8 cellular contexts compared by ENCODE assay signal in the genomic region with DNA sequence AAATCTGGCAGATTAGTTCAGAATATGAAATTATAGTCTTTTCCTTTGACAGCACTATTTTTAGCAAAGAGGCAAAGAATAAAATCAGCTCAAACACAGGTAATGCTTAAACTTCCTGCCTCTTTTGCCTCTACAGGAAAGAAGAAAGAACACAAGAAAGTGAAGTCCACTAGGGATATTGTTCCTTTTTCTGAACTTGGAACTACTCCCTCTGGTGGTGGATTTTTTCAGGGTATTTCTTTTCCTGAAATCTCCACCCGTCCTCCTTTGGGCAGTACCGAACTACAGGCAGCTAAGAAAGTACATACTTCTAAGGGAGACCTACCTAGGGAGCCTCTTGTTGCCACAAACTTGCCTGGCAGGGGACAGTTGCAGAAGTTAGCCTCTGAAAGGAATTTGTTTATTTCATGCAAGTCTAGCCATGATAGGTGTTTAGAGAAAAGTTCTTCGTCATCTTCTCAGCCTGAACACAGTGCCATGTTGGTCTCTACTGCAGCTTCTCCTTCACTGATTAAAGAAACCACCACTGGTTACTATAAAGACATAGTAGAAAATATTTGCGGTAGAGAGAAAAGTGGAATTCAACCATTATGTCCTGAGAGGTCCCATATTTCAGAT. TPM values are rescaled to one million over a fixed set of nuclear protein-coding genes. Genes with fewer than 3 reads are reported as not detected.
DNase-seq lines count a peak whose midpoint lies in the region; ATAC-seq and TF ChIP-seq lines count a peak whose summit lies in the region.

No MANE protein-coding gene starts in this region.

- no peak overlapping the region for H3K27ac Mint-ChIP-seq in Calu3 (ENCODE audit: unreplicated experiment)
- H3K27ac Mint-ChIP-seq in naive thymus-derived CD8-positive, alpha-beta T cell: peak overlapping the region in 3 of 10 donors; percentile 48 to 69 (median 52)

- H3F3A ChIP-seq in GM23248 (ENCODE audit: insufficient read depth): no peaks in the 10 kb centered on the region

- in situ Hi-C loops in GM23248 (cut with MboI): no loop called here

- TF ChIP-seq CTCF in Calu3 (IDR thresholded peaks at IDR 0.05; ENCODE audit: unreplicated experiment): peak; percentile 63

- CTCF ChIA-PET in Calu3 (lab: Charles Lee): interaction anchor here (0.6 to 2.7 kb wide), 9 partner anchors 10 to 466 kb away, joined by 3 to 17 read pairs (median 4); no protein-coding TSS in a partner anchor

- H3K4me1 Mint-ChIP-seq in Calu3 (ENCODE audit: low read depth, unreplicated experiment): peaks cover 5% of the 10 kb centered on the region
- H3K4me1 Mint-ChIP-seq in naive thymus-derived CD8-positive, alpha-beta T cell: peaks cover 0 to 24% (median 7%) of the 10 kb centered on the region in 4 donors

- H3K36me3 ChIP-seq in GM23248 (ENCODE audit: low read depth) (peaks cover 5% of the 10 kb centered on the region; the same call in 1 of the 2 replicates), NT2/D1 (ENCODE audit: insufficient read depth, insufficient read length, low read length) (peaks cover 91% of the 10 kb centered on the region)

- H3K27me3 ChIP-seq in GM23248 (replicated peaks; ENCODE audit: insufficient read depth) (no peaks in the 10 kb centered on the region), NT2/D1 (ENCODE audit: insufficient read depth, insufficient read length) (no peaks in the 10 kb centered on the region)

- peak; percentile 39 to 56 for ATAC-seq in naive thymus-derived CD8-positive, alpha-beta T cell
- ATAC-seq in HG03469 (IDR thresholded peaks at IDR 0.05; ENCODE audit: unreplicated experiment): no peak

- no peaks in the 10 kb centered on the region for H3K9me3 Mint-ChIP-seq in Calu3 (ENCODE audit: low read depth, unreplicated experiment)
- no peaks in the 10 kb centered on the region for H3K9me3 Mint-ChIP-seq in naive thymus-derived CD8-positive, alpha-beta T cell

- H3K4me1 ChIP-seq in GM23248 (ENCODE audit: insufficient read depth) (0 out of 2 replicates have a peak, but pooled peaks cover 6% of the 10 kb centered on the region), NT2/D1 (ENCODE audit: insufficient read depth, insufficient read length) (no peaks in the 10 kb centered on the region)

- H3K79me2 ChIP-seq in GM23248 (ENCODE audit: insufficient read depth): peaks cover 52% of the 10 kb centered on the region

- H3K4me3 Mint-ChIP-seq in Calu3 (ENCODE audit: low read depth, unreplicated experiment): no peak overlapping the region
- H3K4me3 Mint-ChIP-seq in naive thymus-derived CD8-positive, alpha-beta T cell: no peak overlapping the region

- BruUV-seq in Calu3 (replicated peaks; lab: Mats Ljungman, UMichigan): no TSS peak

- H3K27me3 Mint-ChIP-seq in Calu3 (ENCODE audit: unreplicated experiment): no peaks in the 10 kb centered on the region
- H3K27me3 Mint-ChIP-seq in naive thymus-derived CD8-positive, alpha-beta T cell: no peaks in the 10 kb centered on the region

- DNase-seq in Calu3 (peak; percentile 66), GM23248 (peak; percentile 66), NT2/D1 (ENCODE audit: low read depth, low spot score) (peak; percentile 42), cerebellar cortex (ENCODE audit: low spot score) (peak; percentile 52), cerebellum (ENCODE audit: low spot score) (no peak), activated gamma-delta T cell treated with Interleukin-2 at 50 U/mL for 16 hours (no peak)
- peak in 4 of 10 donors; percentile 12 to 48 (median 42) for DNase-seq in naive thymus-derived CD8-positive, alpha-beta T cell

- no peak overlapping the region for H3K4me2 ChIP-seq in GM23248 (ENCODE audit: unreplicated experiment)

- peaks cover 67% of the 10 kb centered on the region for H3K36me3 Mint-ChIP-seq in Calu3 (ENCODE audit: insufficient read depth, unreplicated experiment)
- peaks cover 0 to 94% (median 11%) of the 10 kb centered on the region in 3 donors for H3K36me3 Mint-ChIP-seq in naive thymus-derived CD8-positive, alpha-beta T cell

- no peaks in the 10 kb centered on the region for H3K9me2 ChIP-seq in GM23248 (ENCODE audit: insufficient read depth)

- POLR2A ChIA-PET in naive thymus-derived CD8-positive, alpha-beta T cell (lab: Charles Lee): interaction anchor here (1.1 to 1.2 kb wide), 2 partner anchors 13 to 17 kb away, joined by 3 to 5 read pairs; no protein-coding TSS in a partner anchor

- no peaks in the 10 kb centered on the region for H4K20me1 ChIP-seq in GM23248 (ENCODE audit: insufficient read depth)

- H2AFZ ChIP-seq in GM23248: 0 out of 2 replicates have a peak overlapping the region, but pooled peaks have one; percentile 9

- H3K9ac ChIP-seq in GM23248 (no peak overlapping the region), NT2/D1 (ENCODE audit: insufficient read length, low read depth) (no peak overlapping the region)

- WGBS in GM23248 (ENCODE audit: low coverage in 1 of 2, low lambda C conversion rate in 2 of 2, missing lambda C conversion rate in 2 of 2), 2 experiments: 78 to 85% methylated on average over 4 of the region's 4 CpGs

- H3K4me3 ChIP-seq in GM23248 (no peak overlapping the region), NT2/D1 (ENCODE audit: insufficient read length, low read depth) (no peak overlapping the region)

- no peak overlapping the region for H3K27ac ChIP-seq in GM23248

- no peaks in the 10 kb centered on the region for H3K9me3 ChIP-seq in GM23248 (ENCODE audit: low read depth)
- no peaks in the 10 kb centered on the region for H3K9me3 ChIP-seq in NT2/D1 (ENCODE audit: insufficient read depth, low read length)

- intact Hi-C loops in Calu3 (cut with micrococcal nuclease; ENCODE audit: unreplicated experiment): loop anchor here (1.0 to 10.0 kb wide), 3 partner anchors 40 to 112 kb away; a partner anchor contains a TSS

RNA-seq across cellular contexts. Expression of a gene that starts 17.4 kb away (rescaled TPM):
- 234 and 256 TPM in 2 replicates for total RNA-seq in Calu3 (2022)
- 67.5 and 68.3 TPM in 2 replicates for total RNA-seq in GM23248 (2014; rRNA removed; shearing (Covaris generic))
- polyA plus RNA-seq in GM23248 (2016; fragmentation: Nextera tagmentation; extraction: Ambion mirVana): 29.8 and 30.0 TPM in 2 replicates
- 100 to 1,000 TPM; 168 to 174 TPM for total RNA-seq in naive thymus-derived CD8-positive, alpha-beta T cell
- 10 to 100 TPM; 49.3 to 61.1 (median 58.6) TPM for polyA plus RNA-seq in naive thymus-derived CD8-positive, alpha-beta T cell
- total RNA-seq in cerebellum: 181 TPM

Comparison
In these comparisons a context has a peak if more than half of its experiments do, and no peak if none do; other contexts are left out.
1. DNase-seq: peak in Calu3 (single experiment), GM23248 (single experiment), NT2/D1 (single experiment) and cerebellar cortex (single experiment); none in cerebellum (single experiment) and activated gamma-delta T cell treated with Interleukin-2 at 50 U/mL for 16 hours (single experiment).